24 cellular contexts compared by ENCODE assay signal in genomic region chr16:24007934-24008333, GRCh38.
"Had no signal": no experiment of that assay in that cellular context is flagged by ENCODE, and none has a peak within 500 bp of the region (broad histone marks: within the 10 kb centered on the region; RNA-seq: fewer than 3 reads in every experiment).

No MANE protein-coding gene starts in this region.

- DNase-seq: activated CD8-positive, alpha-beta memory T cell treated with anti-CD3 and anti-CD28 coated beads, Interleukin-2, amount 50 U/mL, for 48 hours; activated naive CD4-positive, alpha-beta T cell treated with anti-CD3 and anti-CD28 coated beads for 36 hours; activated naive CD8-positive, alpha-beta T cell treated with anti-CD3 and anti-CD28 coated beads, Interleukin-2, amount 10 ng/mL, durations not matched to agents 7 days and 5 days; activated T-cell treated with anti-CD3 and anti-CD28 coated beads, Interleukin-2, amount 50 U/mL, for 4 hours; amniotic stem cell; cerebellar nuclear complex; head of caudate nucleus; hypothalamus; left ventricle myocardium inferior; midbrain; nephron progenitor cell; nucleus accumbens; small intestine; stimulated activated CD4-positive, alpha-beta T cell treated with anti-CD3 and anti-CD28 coated beads, Interleukin-2, amount 100 ng/mL, for 24 hours; stimulated activated naive CD4-positive, alpha-beta T cell; T-helper 9 cell; upper lobe of right lung had no signal

- H2AFZ ChIP-seq: parathyroid adenoma had no signal

- ATAC-seq: activated T-cell treated with anti-CD3 and anti-CD28 coated beads, Interleukin-2, amount 50 U/mL, for 4 hours; gastroesophageal sphincter; sciatic nerve; upper lobe of right lung had no signal

- H3K9me3 ChIP-seq: gastroesophageal sphincter, left ventricle myocardium inferior, thoracic aorta, upper lobe of right lung had no signal

- FAIRE-seq: bronchial epithelial cell, small intestine had no signal

- H3K27me3 ChIP-seq: upper lobe of right lung had no signal

- H3K79me2 ChIP-seq: parathyroid adenoma had no signal

- H3K9ac ChIP-seq: parathyroid adenoma had no signal

- H3K27ac ChIP-seq: coronary artery, epithelial cell of prostate, gastroesophageal sphincter, left ventricle myocardium inferior, parathyroid adenoma, thoracic aorta, upper lobe of right lung had no signal

- H3K4me1 ChIP-seq: gastroesophageal sphincter, left ventricle myocardium inferior had no signal

- H3K27ac Mint-ChIP-seq: activated naive CD4-positive, alpha-beta T cell treated with anti-CD3 and anti-CD28 coated beads for 36 hours; activated naive CD8-positive, alpha-beta T cell treated with anti-CD3 and anti-CD28 coated beads, Interleukin-2, amount 10 ng/mL, durations not matched to agents 7 days and 5 days; nephron progenitor cell had no signal

- H3K36me3 ChIP-seq: gastroesophageal sphincter, left ventricle myocardium inferior, thoracic aorta, upper lobe of right lung had no signal

- H3K9me3 Mint-ChIP-seq: activated naive CD4-positive, alpha-beta T cell treated with anti-CD3 and anti-CD28 coated beads for 36 hours; activated naive CD8-positive, alpha-beta T cell treated with anti-CD3 and anti-CD28 coated beads, Interleukin-2, amount 10 ng/mL, durations not matched to agents 7 days and 5 days; activated T-cell treated with anti-CD3 and anti-CD28 coated beads, Interleukin-2, amount 50 U/mL, for 4 hours; nephron progenitor cell had no signal

- H3K4me3 Mint-ChIP-seq: activated naive CD4-positive, alpha-beta T cell treated with anti-CD3 and anti-CD28 coated beads for 36 hours; activated naive CD8-positive, alpha-beta T cell treated with anti-CD3 and anti-CD28 coated beads, Interleukin-2, amount 10 ng/mL, durations not matched to agents 7 days and 5 days; activated T-cell treated with anti-CD3 and anti-CD28 coated beads, Interleukin-2, amount 50 U/mL, for 4 hours; nephron progenitor cell had no signal

- H3K4me1 Mint-ChIP-seq: nephron progenitor cell had no signal

- H3K4me3 ChIP-seq: coronary artery, gastroesophageal sphincter, left ventricle myocardium inferior, thoracic aorta, upper lobe of right lung had no signal

- H3K27me3 Mint-ChIP-seq: activated naive CD8-positive, alpha-beta T cell treated with anti-CD3 and anti-CD28 coated beads, Interleukin-2, amount 10 ng/mL, durations not matched to agents 7 days and 5 days had no signal
